In the genomic region with DNA sequence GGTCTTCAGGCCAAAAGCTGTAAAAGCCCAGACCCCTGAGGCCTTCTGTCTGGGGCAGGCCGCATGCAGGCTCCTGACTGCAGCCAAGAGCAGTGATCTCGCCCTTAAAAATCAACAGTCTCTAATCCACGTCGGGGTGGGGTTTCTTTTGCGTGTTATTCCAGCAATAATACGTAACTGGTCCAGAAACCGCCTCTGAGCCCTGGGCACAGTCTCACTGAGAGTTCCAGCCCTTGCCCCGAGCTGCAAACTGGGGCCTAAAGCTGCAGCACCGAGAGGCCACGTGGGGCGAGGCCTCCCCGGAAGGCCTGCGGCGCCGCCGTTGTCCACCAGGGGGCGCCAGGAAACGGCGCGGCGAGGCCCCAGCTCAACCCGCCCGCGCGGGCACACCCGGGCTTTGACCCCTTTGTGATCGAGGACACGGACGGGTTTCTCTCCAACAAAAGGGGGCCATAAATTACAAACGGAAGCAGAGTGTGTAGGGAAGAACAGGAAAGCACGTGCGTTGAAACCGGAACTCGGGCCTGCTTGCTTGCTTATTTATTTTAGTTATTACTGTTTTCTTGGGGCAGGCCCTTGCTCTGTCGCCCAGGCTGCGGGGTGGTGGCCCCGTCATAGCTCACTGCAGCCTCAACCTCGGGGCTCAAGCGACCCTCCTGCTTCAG, we compare ENCODE assay signal across 1 cellular context.
TF ChIP-seq lines count a peak whose summit lies in the region.

No MANE protein-coding gene starts in this region.

TF ChIP-seq in HEK293, 187 proteins besides CTCF, POLR2A, EP300 and RAD21 (continued from another document):
- TF ChIP-seq, protein P1, sequence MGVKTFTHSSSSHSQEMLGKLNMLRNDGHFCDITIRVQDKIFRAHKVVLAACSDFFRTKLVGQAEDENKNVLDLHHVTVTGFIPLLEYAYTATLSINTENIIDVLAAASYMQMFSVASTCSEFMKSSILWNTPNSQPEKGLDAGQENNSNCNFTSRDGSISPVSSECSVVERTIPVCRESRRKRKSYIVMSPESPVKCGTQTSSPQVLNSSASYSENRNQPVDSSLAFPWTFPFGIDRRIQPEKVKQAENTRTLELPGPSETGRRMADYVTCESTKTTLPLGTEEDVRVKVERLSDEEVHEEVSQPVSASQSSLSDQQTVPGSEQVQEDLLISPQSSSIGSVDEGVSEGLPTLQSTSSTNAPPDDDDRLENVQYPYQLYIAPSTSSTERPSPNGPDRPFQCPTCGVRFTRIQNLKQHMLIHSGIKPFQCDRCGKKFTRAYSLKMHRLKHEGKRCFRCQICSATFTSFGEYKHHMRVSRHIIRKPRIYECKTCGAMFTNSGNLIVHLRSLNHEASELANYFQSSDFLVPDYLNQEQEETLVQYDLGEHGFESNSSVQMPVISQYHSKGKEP (tag by site-specific recombination; IDR thresholded peaks at IDR 0.05) = peak; percentile 80
- TF ChIP-seq REPIN1 (tag by site-specific recombination; IDR thresholded peaks at IDR 0.05; ENCODE audit: low read depth) = no peak
- TF ChIP-seq ZNF423 (tag by site-specific recombination; IDR thresholded peaks at IDR 0.05) = no peak
- TF ChIP-seq, protein P2, sequence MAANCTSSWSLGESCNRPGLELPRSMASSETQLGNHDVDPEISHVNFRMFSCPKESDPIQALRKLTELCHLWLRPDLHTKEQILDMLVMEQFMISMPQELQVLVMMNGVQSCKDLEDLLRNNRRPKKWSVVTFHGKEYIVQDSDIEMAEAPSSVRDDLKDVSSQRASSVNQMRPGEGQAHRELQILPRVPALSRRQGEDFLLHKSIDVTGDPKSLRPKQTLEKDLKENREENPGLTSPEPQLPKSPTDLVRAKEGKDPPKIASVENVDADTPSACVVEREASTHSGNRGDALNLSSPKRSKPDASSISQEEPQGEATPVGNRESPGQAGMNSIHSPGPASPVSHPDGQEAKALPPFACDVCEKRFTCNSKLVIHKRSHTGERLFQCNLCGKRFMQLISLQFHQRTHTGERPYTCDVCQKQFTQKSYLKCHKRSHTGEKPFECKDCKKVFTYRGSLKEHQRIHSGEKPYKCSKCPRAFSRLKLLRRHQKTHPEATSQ (tag by site-specific recombination; IDR thresholded peaks at IDR 0.05) = no peak
- TF ChIP-seq, protein P3, sequence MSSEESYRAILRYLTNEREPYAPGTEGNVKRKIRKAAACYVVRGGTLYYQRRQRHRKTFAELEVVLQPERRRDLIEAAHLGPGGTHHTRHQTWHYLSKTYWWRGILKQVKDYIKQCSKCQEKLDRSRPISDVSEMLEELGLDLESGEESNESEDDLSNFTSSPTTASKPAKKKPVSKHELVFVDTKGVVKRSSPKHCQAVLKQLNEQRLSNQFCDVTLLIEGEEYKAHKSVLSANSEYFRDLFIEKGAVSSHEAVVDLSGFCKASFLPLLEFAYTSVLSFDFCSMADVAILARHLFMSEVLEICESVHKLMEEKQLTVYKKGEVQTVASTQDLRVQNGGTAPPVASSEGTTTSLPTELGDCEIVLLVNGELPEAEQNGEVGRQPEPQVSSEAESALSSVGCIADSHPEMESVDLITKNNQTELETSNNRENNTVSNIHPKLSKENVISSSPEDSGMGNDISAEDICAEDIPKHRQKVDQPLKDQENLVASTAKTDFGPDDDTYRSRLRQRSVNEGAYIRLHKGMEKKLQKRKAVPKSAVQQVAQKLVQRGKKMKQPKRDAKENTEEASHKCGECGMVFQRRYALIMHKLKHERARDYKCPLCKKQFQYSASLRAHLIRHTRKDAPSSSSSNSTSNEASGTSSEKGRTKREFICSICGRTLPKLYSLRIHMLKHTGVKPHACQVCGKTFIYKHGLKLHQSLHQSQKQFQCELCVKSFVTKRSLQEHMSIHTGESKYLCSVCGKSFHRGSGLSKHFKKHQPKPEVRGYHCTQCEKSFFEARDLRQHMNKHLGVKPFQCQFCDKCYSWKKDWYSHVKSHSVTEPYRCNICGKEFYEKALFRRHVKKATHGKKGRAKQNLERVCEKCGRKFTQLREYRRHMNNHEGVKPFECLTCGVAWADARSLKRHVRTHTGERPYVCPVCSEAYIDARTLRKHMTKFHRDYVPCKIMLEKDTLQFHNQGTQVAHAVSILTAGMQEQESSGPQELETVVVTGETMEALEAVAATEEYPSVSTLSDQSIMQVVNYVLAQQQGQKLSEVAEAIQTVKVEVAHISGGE (tag by site-specific recombination; conservative IDR thresholded peaks at IDR 0.05; ENCODE audit: low read depth) = peak; percentile 91
- TF ChIP-seq WT1 (tag by site-specific recombination; IDR thresholded peaks at IDR 0.05) = no peak; the same call in 1 of the 2 replicates
- TF ChIP-seq ZNF10 (tag by site-specific recombination; IDR thresholded peaks at IDR 0.05) = peak; percentile 39; the same call in 1 of the 2 replicates
- TF ChIP-seq ZNF792 (tag by site-specific recombination; IDR thresholded peaks at IDR 0.05) = no peak
- TF ChIP-seq ZBTB17 (tag by site-specific recombination; IDR thresholded peaks at IDR 0.05) = 0 out of 2 replicates have a peak, but pooled peaks have one; percentile 38
- TF ChIP-seq, protein P4, sequence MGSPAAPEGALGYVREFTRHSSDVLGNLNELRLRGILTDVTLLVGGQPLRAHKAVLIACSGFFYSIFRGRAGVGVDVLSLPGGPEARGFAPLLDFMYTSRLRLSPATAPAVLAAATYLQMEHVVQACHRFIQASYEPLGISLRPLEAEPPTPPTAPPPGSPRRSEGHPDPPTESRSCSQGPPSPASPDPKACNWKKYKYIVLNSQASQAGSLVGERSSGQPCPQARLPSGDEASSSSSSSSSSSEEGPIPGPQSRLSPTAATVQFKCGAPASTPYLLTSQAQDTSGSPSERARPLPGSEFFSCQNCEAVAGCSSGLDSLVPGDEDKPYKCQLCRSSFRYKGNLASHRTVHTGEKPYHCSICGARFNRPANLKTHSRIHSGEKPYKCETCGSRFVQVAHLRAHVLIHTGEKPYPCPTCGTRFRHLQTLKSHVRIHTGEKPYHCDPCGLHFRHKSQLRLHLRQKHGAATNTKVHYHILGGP (tag by site-specific recombination; IDR thresholded peaks at IDR 0.05) = no peak
- TF ChIP-seq ZNF416 (tag by site-specific recombination; IDR thresholded peaks at IDR 0.05) = no peak
- TF ChIP-seq SALL2 (tag by site-specific recombination; IDR thresholded peaks at IDR 0.05; ENCODE audit: borderline replicate concordance) = no peak
- TF ChIP-seq ZSCAN16 (tag by site-specific recombination; IDR thresholded peaks at IDR 0.05) = no peak
- peak; percentile 24; the same call in 1 of the 2 replicates for TF ChIP-seq ZNF600 (tag by site-specific recombination; IDR thresholded peaks at IDR 0.05)
- peak; percentile 54; the same call in 1 of the 2 replicates for TF ChIP-seq ZNF629 (tag by site-specific recombination; IDR thresholded peaks at IDR 0.05)
- TF ChIP-seq ZNF585B (tag by site-specific recombination; IDR thresholded peaks at IDR 0.05) = no peak
- TF ChIP-seq ZNF776 (tag by site-specific recombination; IDR thresholded peaks at IDR 0.05; ENCODE audit: borderline replicate concordance) = no peak
- TF ChIP-seq ZFP41 (tag by site-specific recombination; IDR thresholded peaks at IDR 0.05; ENCODE audit: borderline replicate concordance) = no peak
- TF ChIP-seq ZNF549 (tag by site-specific recombination; IDR thresholded peaks at IDR 0.05) = no peak
- no peak for TF ChIP-seq ZNF473 (tag by site-specific recombination; IDR thresholded peaks at IDR 0.05)
- TF ChIP-seq KLF1 (tag by site-specific recombination; IDR thresholded peaks at IDR 0.05) = peak; percentile 87
- TF ChIP-seq ZNF175 (tag by site-specific recombination; IDR thresholded peaks at IDR 0.05) = no peak
TF ChIP-seq in HEK293: peak in this region for 52.
